8 cellular contexts compared by ENCODE assay signal in genomic region chr9:137441289-137441934, GRCh38. TPM values are rescaled to one million over a fixed set of nuclear protein-coding genes. Genes with fewer than 3 reads are reported as not detected.
DNase-seq lines count a peak whose midpoint lies in the region; ATAC-seq, FAIRE-seq and TF ChIP-seq lines count a peak whose summit lies in the region.

ENTPD8 (minus strand) TSS chr9:137441357; CDS start chr9:137438285, 3,072 bp downstream.

- ATAC-seq in activated T-cell treated with anti-CD3 and anti-CD28 coated beads, Interleukin-2, amount 50 U/mL, for 4 hours: peak; percentile 22 to 28

- TF ChIP-seq POLR2A in Peyer's patch (IDR thresholded peaks at IDR 0.05) (peak; percentile 44 to 70), esophagus squamous epithelium (IDR thresholded peaks at IDR 0.05) (no peak), GM12892 (IDR thresholded peaks at IDR 0.05; ENCODE audit: low read depth, low read length) (no peak)

- no peaks in the 10 kb centered on the region for H3K9me3 Mint-ChIP-seq in activated T-cell treated with anti-CD3 and anti-CD28 coated beads, Interleukin-2, amount 50 U/mL, for 4 hours
- no peaks in the 10 kb centered on the region for H3K9me3 Mint-ChIP-seq in neural progenitor cell

- H3K9me3 ChIP-seq in Peyer's patch (no peaks in the 10 kb centered on the region), esophagus squamous epithelium (no peaks in the 10 kb centered on the region), neural progenitor cell (ENCODE audit: low read depth) (no peaks in the 10 kb centered on the region)

- H3K27ac ChIP-seq in Peyer's patch (peak within 1 kb of the TSS in 3 of 4 donors; percentile 45 to 78 (median 69)), esophagus squamous epithelium (no peak within 1 kb of the TSS), neural progenitor cell (no peak within 1 kb of the TSS)

- TF ChIP-seq CTCF in Peyer's patch (IDR thresholded peaks at IDR 0.05): no peak
- no peak for TF ChIP-seq CTCF in esophagus squamous epithelium (IDR thresholded peaks at IDR 0.05)
- no peak for TF ChIP-seq CTCF in neural progenitor cell (IDR thresholded peaks at IDR 0.05)

- H3K4me1 Mint-ChIP-seq in activated T-cell treated with anti-CD3 and anti-CD28 coated beads, Interleukin-2, amount 50 U/mL, for 4 hours (ENCODE audit: low read depth): peaks cover 13% of the 10 kb centered on the region
- peaks cover 16% of the 10 kb centered on the region for H3K4me1 Mint-ChIP-seq in neural progenitor cell

- no peak within 1 kb of the TSS for H2AFZ ChIP-seq in neural progenitor cell (replicated peaks)

- no peak for FAIRE-seq in GM12892 (lab: Jason Lieb, UNC)

- H3K36me3 ChIP-seq in Peyer's patch (no peaks in the 10 kb centered on the region), esophagus squamous epithelium (no peaks in the 10 kb centered on the region), neural progenitor cell (no peaks in the 10 kb centered on the region)

- H3K36me3 Mint-ChIP-seq in activated T-cell treated with anti-CD3 and anti-CD28 coated beads, Interleukin-2, amount 50 U/mL, for 4 hours (ENCODE audit: insufficient read depth): no peaks in the 10 kb centered on the region
- H3K36me3 Mint-ChIP-seq in neural progenitor cell: no peaks in the 10 kb centered on the region

- H3K4me1 ChIP-seq in Peyer's patch: peaks cover 0 to 35% (median 6%) of the 10 kb centered on the region in 4 donors
- H3K4me1 ChIP-seq in esophagus squamous epithelium: peaks cover 8 to 42% (median 16%) of the 10 kb centered on the region in 3 donors
- H3K4me1 ChIP-seq in neural progenitor cell: no peaks in the 10 kb centered on the region

- H4K20me1 ChIP-seq in neural progenitor cell (ENCODE audit: low read depth): no peaks in the 10 kb centered on the region

- peaks cover 16% of the 10 kb centered on the region for H3K27me3 Mint-ChIP-seq in activated T-cell treated with anti-CD3 and anti-CD28 coated beads, Interleukin-2, amount 50 U/mL, for 4 hours (ENCODE audit: low read depth)
- peaks cover 11% of the 10 kb centered on the region for H3K27me3 Mint-ChIP-seq in neural progenitor cell (ENCODE audit: insufficient read depth, low read depth)

- peak within 1 kb of the TSS; percentile 59 for H3K4me3 Mint-ChIP-seq in activated T-cell treated with anti-CD3 and anti-CD28 coated beads, Interleukin-2, amount 50 U/mL, for 4 hours
- H3K4me3 Mint-ChIP-seq in neural progenitor cell: peak within 1 kb of the TSS; percentile 83

- H3K4me3 ChIP-seq in Peyer's patch (peak within 1 kb of the TSS; percentile 29 to 55 (median 43)), esophagus squamous epithelium (peak within 1 kb of the TSS; percentile 5 to 64 (median 36)), neural progenitor cell (peak within 1 kb of the TSS; percentile 60)

- no peaks in the 10 kb centered on the region for H3K79me2 ChIP-seq in neural progenitor cell (ENCODE audit: low read depth)

- WGBS in esophagus squamous epithelium, 2 donors: 0% methylated on average over 3 of the region's 62 CpGs; no CpG with 5 or more reads in 1 of the 2 donors

- H3F3A ChIP-seq in neural progenitor cell (ENCODE audit: low read depth): peaks cover 20% of the 10 kb centered on the region

- DNase-seq in activated T-cell treated with anti-CD3 and anti-CD28 coated beads, Interleukin-2, amount 50 U/mL, for 4 hours: no peak
- no peak for DNase-seq in activated T-cell treated with anti-CD3 and anti-CD28 coated beads, Interleukin-2, amount 50 U/mL, for 1 hour
- peak in 2 of 3 donors; percentile 87 to 95 for DNase-seq in Peyer's patch
- DNase-seq in esophagus squamous epithelium (lab: John Stamatoyannopoulos, UW): no peak
- DNase-seq in neural progenitor cell (ENCODE audit: low spot score): peak; percentile 87
- DNase-seq in GM19238 (ENCODE audit: insufficient read length, low spot score): no peak
- DNase-seq in GM12892 (ENCODE audit: insufficient read length): no peak
- DNase-seq in T-helper 9 cell: no peak

- no peak within 1 kb of the TSS for H3K9ac ChIP-seq in neural progenitor cell

- H3K4me2 ChIP-seq in neural progenitor cell: peak within 1 kb of the TSS; percentile 89

- H3K27ac Mint-ChIP-seq in neural progenitor cell: no peak within 1 kb of the TSS

- intact Hi-C loops in esophagus squamous epithelium (cut with DNase I): no loop called here

- H3K27me3 ChIP-seq in Peyer's patch: peaks cover 0 to 4% of the 10 kb centered on the region in 2 donors
- H3K27me3 ChIP-seq in esophagus squamous epithelium: peaks cover 0 to 79% (median 2%) of the 10 kb centered on the region in 4 donors
- peaks cover 30% of the 10 kb centered on the region for H3K27me3 ChIP-seq in neural progenitor cell

RNA-seq across cellular contexts. Expression of gene ENTPD8, which starts in this region (rescaled TPM):
- total RNA-seq in activated T-cell treated with anti-CD3 and anti-CD28 coated beads, Interleukin-2, amount 50 U/mL, for 4 hours: not detected
- total RNA-seq in Peyer's patch (100 to 1,000 TPM in 2 of 4 donors, 10 to 100 TPM in 2; 26.4 to 143 (median 104) TPM), esophagus squamous epithelium (not detected), neural progenitor cell (ENCODE audit: low replicate concordance) (not detected in 2 replicates)
- not detected for polyA plus RNA-seq in GM12892 (2012; ENCODE audit: missing spikeins)

Comparison
In these comparisons a context has a peak if more than half of its experiments do, and no peak if none do; other contexts are left out.
1. RNA of gene ENTPD8 (total RNA-seq): 26.4 to 143 TPM in Peyer's patch; not detected in activated T-cell treated with anti-CD3 and anti-CD28 coated beads, Interleukin-2, amount 50 U/mL, for 4 hours, not detected in esophagus squamous epithelium and not detected in neural progenitor cell; every median in the first group is over 10 times any median in the second.
2. Peak in ATAC-seq in activated T-cell treated with anti-CD3 and anti-CD28 coated beads, Interleukin-2, amount 50 U/mL, for 4 hours; RNA of the gene not detected or under 1 TPM.
3. Peak in DNase-seq, H3K4me3 ChIP-seq and H3K4me2 ChIP-seq in neural progenitor cell; RNA of the gene not detected or under 1 TPM.
4. DNase-seq: peak in Peyer's patch (2 of 3); none in activated T-cell treated with anti-CD3 and anti-CD28 coated beads, Interleukin-2, amount 50 U/mL, for 4 hours (single experiment), activated T-cell treated with anti-CD3 and anti-CD28 coated beads, Interleukin-2, amount 50 U/mL, for 1 hour (single experiment), esophagus squamous epithelium (single experiment), GM19238 (single experiment), GM12892 (single experiment) and T-helper 9 cell (single experiment).
5. H3K27ac ChIP-seq: peak in Peyer's patch (3 of 4); none in esophagus squamous epithelium (0 of 4) and neural progenitor cell (single experiment).
6. POLR2A ChIP-seq: peak in Peyer's patch (2 of 2); none in esophagus squamous epithelium (0 of 4) and GM12892 (single experiment).
7. Peak in every context shown above with its lines, with median percentiles within 50 percentile points of each other: H3K4me3 ChIP-seq.